Comparison of ENCODE assay signal across 9 cellular contexts in the genomic region with DNA sequence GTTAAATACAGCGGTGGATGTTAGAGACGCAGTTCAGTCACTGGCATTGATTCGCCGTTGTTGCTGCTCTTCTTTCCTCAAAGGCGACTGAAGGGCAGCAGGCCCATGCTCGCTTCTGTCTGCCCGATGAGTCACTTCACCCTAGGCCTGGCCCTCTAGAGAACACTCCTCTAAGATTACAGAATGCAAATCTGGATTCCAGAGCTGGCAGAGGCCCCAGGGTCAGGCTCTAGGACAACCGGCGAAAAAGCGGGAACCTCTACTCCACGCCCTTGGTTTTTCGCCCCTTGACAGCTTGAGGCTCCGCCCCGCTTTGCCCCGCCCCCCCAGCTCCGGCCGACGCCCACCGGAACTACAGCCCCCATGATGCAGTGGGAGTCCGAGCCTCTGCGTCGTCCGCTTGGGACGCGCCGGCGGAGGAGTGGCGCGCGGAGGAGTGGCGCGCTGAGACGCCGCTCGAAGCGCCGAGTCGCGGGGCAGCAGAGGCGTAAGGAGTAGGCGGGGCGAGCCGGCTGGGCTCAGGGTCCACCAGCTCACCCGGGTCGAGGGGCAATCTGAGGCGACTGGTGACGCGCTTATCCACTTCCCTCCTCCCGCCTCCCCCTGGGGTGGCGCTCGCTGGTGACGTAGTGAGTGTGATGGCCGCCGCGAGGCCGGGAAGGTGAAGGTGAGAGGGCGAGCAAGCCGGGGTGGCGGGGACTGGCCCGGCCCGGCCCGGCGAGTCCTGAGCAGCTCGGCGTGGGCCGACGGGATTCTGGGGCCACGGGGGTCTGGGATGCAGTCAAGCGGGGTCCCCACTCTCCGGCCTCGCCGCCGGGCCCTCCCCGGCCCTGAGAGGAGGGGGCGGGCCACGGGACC. TPM values are rescaled to one million over a fixed set of nuclear protein-coding genes. Genes with fewer than 3 reads are reported as not detected.
DNase-seq lines count a peak whose midpoint lies in the region; ATAC-seq, FAIRE-seq and TF ChIP-seq lines count a peak whose summit lies in the region.
"Had no signal": no experiment of that assay in that cellular context is flagged by ENCODE, and none has a peak within 500 bp of the region (broad histone marks: within the 10 kb centered on the region; RNA-seq: fewer than 3 reads in every experiment).

A gene (plus strand): TSS at position 627 of the 858 bp plus-strand sequence. CDS start 8,725 bp downstream, outside the sequence.

- peak; percentile 90 for ATAC-seq in HG03432 (IDR thresholded peaks at IDR 0.05; ENCODE audit: unreplicated experiment)

- FAIRE-seq in kidney (lab: Jason Lieb, UNC), result no peak
- FAIRE-seq: islet of Langerhans had no signal

- DNase-seq in AG20443 (ENCODE audit: low spot score), result peak; percentile 97
- peak; percentile 99 for DNase-seq in NCI-H510A (lab: John Stamatoyannopoulos, UW)
- peak; percentile 87 for DNase-seq in activated CD4-positive, alpha-beta T cell treated with anti-CD3 and anti-CD28 coated beads for 1 hour
- DNase-seq in cerebellum (ENCODE audit: low spot score), result peak; percentile 94
- peak; percentile 99 for DNase-seq in kidney
- DNase-seq in stimulated activated CD4-positive, alpha-beta T cell treated with anti-CD3 and anti-CD28 coated beads, Interleukin-15, amount 100 ng/mL, for 24 hours, result peak; percentile 96

- H3K27ac ChIP-seq in kidney (ENCODE audit: low read depth in 2 of 2, low read length in 2 of 2), result peak within 1 kb of the TSS; percentile 93 to 95

- peak; percentile 68 for TF ChIP-seq POLR2A in GM19099 (IDR thresholded peaks at IDR 0.05; ENCODE audit: extremely low read depth, insufficient read length, low read depth)

- intact Hi-C loops in kidney (cut with DNase I), result no loop called here

- peaks cover 5 to 20% of the 10 kb centered on the region in 2 donors for H3K4me1 ChIP-seq in kidney (ENCODE audit: control insufficient read depth in 1 of 2, insufficient read depth in 1 of 2, low read depth in 1 of 2, low read length in 2 of 2)

- no peaks in the 10 kb centered on the region for H3K9me3 ChIP-seq in kidney (ENCODE audit: control insufficient read depth in 1 of 2, low read length in 2 of 2)

- H3K9ac ChIP-seq in kidney (ENCODE audit: low read length in 2 of 2), result peak within 1 kb of the TSS; percentile 81 to 97

- TF ChIP-seq CTCF in kidney (IDR thresholded peaks at IDR 0.05; ENCODE audit: borderline replicate concordance, extremely low read depth, insufficient read depth), result no peak

- peaks cover 10 to 16% of the 10 kb centered on the region in 2 donors for H3K36me3 ChIP-seq in kidney (ENCODE audit: control insufficient read depth in 1 of 2, insufficient read depth in 2 of 2, low read length in 2 of 2)

- peak within 1 kb of the TSS; percentile 86 to 95 for H3K4me3 ChIP-seq in kidney (ENCODE audit: low read length in 2 of 2)

RNA-seq across cellular contexts. Expression of the gene that starts here (rescaled TPM):
- total RNA-seq in cerebellum, result 36.8 TPM
- total RNA-seq in kidney, result 77.6 TPM
- polyA plus RNA-seq in kidney (ENCODE audit: insufficient read depth, low read depth, low replicate concordance), result 41.1 TPM

Comparison
In these comparisons a context has a peak if more than half of its experiments do, and no peak if none do; other contexts are left out.
1. Peak in every context shown above with its lines: DNase-seq, ATAC-seq, H3K4me3 ChIP-seq and H3K27ac ChIP-seq.